ENCODE assay signal across 13 cellular contexts in the genomic region with DNA sequence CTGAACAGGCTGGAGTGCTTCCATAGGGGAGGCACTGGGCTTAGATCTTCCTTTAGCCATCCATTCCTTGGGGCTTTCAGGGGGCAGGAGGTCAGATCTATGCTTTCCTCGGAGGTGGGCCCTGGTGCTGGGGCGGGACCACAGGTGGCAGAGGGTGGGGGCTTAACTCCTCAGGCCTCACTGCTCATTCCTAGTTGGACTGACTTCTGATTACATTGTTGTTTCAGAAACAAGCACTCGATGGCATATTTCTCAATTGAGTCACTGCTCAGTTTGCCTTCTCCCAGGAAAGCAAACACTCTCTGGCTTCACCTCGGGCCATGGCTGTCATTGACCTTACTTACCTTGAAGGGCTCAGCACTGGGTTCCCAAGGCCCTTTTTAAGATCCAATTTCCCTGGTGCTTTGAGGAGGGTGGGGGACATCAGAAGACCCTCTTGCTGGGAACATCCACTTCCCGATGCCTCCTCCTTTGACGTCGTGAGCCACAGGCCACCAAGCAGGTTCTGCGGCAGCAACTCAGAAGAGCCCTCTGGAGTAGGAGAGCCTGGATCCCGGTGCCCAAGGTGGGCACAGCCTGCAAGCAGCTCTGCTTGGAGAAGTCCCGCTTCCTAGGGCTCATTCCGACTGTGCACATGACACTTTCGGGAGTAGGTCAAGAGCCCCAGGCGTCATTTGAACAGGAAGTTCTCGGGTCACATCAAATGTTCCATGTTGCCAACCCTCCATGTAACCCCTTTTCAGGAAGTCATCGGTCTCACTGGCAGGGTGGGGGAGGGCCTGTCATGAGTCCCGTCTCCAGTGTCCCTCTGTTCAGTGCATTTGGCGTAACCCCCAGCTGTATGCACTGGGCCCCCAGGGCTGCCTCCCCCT. TPM values are rescaled to one million over a fixed set of nuclear protein-coding genes. Genes with fewer than 3 reads are reported as not detected.
DNase-seq lines count a peak whose midpoint lies in the region; ATAC-seq, FAIRE-seq and TF ChIP-seq lines count a peak whose summit lies in the region.
"Had no signal": no experiment of that assay in that cellular context is flagged by ENCODE, and none has a peak within 500 bp of the region (broad histone marks: within the 10 kb centered on the region; RNA-seq: fewer than 3 reads in every experiment).

No MANE protein-coding gene starts in this region.

- H3K36me3 Mint-ChIP-seq in nephron (ENCODE audit: low read depth), result no peaks in the 10 kb centered on the region
- H3K36me3 Mint-ChIP-seq: naive thymus-derived CD8-positive, alpha-beta T cell had no signal

- FAIRE-seq in D721Med (lab: Jason Lieb, UNC), result no peak

- peaks cover 12% of the 10 kb centered on the region for H3K27me3 Mint-ChIP-seq in nephron (ENCODE audit: low read depth)

- H3K4me1 Mint-ChIP-seq in nephron, result peaks cover 28% of the 10 kb centered on the region

- peak overlapping the region in 2 of 3 experiments; percentile 35 to 59 for H3K27ac Mint-ChIP-seq in nephron

- H3K4me3 Mint-ChIP-seq in nephron, result no peak overlapping the region
- H3K4me3 Mint-ChIP-seq: naive thymus-derived CD8-positive, alpha-beta T cell had no signal

- ATAC-seq in GM19328 (IDR thresholded peaks at IDR 0.05; ENCODE audit: unreplicated experiment), result no peak
- ATAC-seq: activated CD4-positive, CD25-positive, alpha-beta regulatory T cell treated with anti-CD3 and anti-CD28 coated beads, Interleukin-2, amount 50 U/mL, for 24 hours; naive thymus-derived CD8-positive, alpha-beta T cell had no signal

- peak; percentile 15 for DNase-seq in COLO668 (lab: John Stamatoyannopoulos, UW; ENCODE audit: unreplicated experiment)
- DNase-seq in NCI-H226, result peak; percentile 64
- DNase-seq in epithelial cell of proximal tubule (ENCODE audit: low read depth), result peak; percentile 78
- DNase-seq in GF-D8 (lab: John Stamatoyannopoulos, UW), result no peak
- DNase-seq in D721Med (ENCODE audit: insufficient read length, low spot score), result no peak
- no peak for DNase-seq in germinal center (ENCODE audit: low spot score)
- DNase-seq: activated naive CD4-positive, alpha-beta T cell treated with Interleukin-2 at 50 U/mL for 16 hours; DMS153 had no signal

- no peaks in the 10 kb centered on the region for H3K9me3 Mint-ChIP-seq in nephron
- H3K9me3 Mint-ChIP-seq: naive thymus-derived CD8-positive, alpha-beta T cell had no signal

- TF ChIP-seq CTCF in epithelial cell of proximal tubule (conservative IDR thresholded peaks at IDR 0.05; ENCODE audit: low read depth, low read length) (no peak), nephron (IDR thresholded peaks at IDR 0.05; ENCODE audit: unreplicated experiment in 3 of 3) (no peak), D721Med (IDR thresholded peaks at IDR 0.05; ENCODE audit: insufficient read depth, missing control alignments) (no peak)

- H3K4me3 ChIP-seq in epithelial cell of proximal tubule (ENCODE audit: low read depth, low read length), result no peak overlapping the region
- H3K4me3 ChIP-seq: esophagus muscularis mucosa had no signal

RNA-seq across cellular contexts. Expression of a gene that starts 40.6 kb away (rescaled TPM):
- 115 and 134 TPM in 2 replicates for total RNA-seq in epithelial cell of proximal tubule
- total RNA-seq: naive thymus-derived CD8-positive, alpha-beta T cell had no signal

Comparison
In these comparisons a context has a peak if more than half of its experiments do, and no peak if none do; other contexts are left out.
1. DNase-seq: peak in COLO668 (single experiment), NCI-H226 (single experiment) and epithelial cell of proximal tubule (single experiment); none in GF-D8 (single experiment), D721Med (single experiment) and germinal center (single experiment).